25 cellular contexts compared by ENCODE assay signal in genomic region chr6:36671687-36672375, GRCh38. TPM values are rescaled to one million over a fixed set of nuclear protein-coding genes. Genes with fewer than 3 reads are reported as not detected.
A peak's percentile ranks its signal among the peaks of the same experiment; 100 is the strongest.
DNase-seq lines count a peak whose midpoint lies in the region; ATAC-seq, FAIRE-seq and TF ChIP-seq lines count a peak whose summit lies in the region.
"Had no signal": no experiment of that assay in that cellular context is flagged by ENCODE, and none has a peak within 500 bp of the region (broad histone marks: within the 10 kb centered on the region; RNA-seq: fewer than 3 reads in every experiment).

No MANE protein-coding gene starts in this region.

- peak overlapping the region; percentile 74; the same call in 1 of the 2 replicates for H2BK20ac ChIP-seq in H1 (ENCODE audit: low read length)

- H3K23ac ChIP-seq in H1 (ENCODE audit: insufficient read length): no peak overlapping the region

- H3K9me3 ChIP-seq in HepG2 (ENCODE audit: low read length) (no peaks in the 10 kb centered on the region), right lobe of liver (no peaks in the 10 kb centered on the region), H1 (ENCODE audit: insufficient read depth in 2 of 2, low read depth in 1 of 2, low read length in 1 of 2) (no peaks in the 10 kb centered on the region), left ventricle myocardium inferior (replicated peaks) (no peaks in the 10 kb centered on the region)
- H3K9me3 ChIP-seq: MG63, SJCRH30, thoracic aorta, vagina had no signal

- no peak overlapping the region for H3K4me3 ChIP-seq in HepG2 (replicated peaks in 1 of 3; ENCODE audit: insufficient read depth in 1 of 3, low read depth in 2 of 3, low read length in 3 of 3)
- H3K4me3 ChIP-seq in right lobe of liver: no peak overlapping the region
- no peak overlapping the region for H3K4me3 ChIP-seq in H1 (ENCODE audit: extremely low read depth in 1 of 4, insufficient read depth in 2 of 4, low read depth in 3 of 4, low read length in 4 of 4)
- H3K4me3 ChIP-seq in left ventricle myocardium inferior: no peak overlapping the region
- H3K4me3 ChIP-seq: MG63, SJCRH30, thoracic aorta, vagina had no signal

- TF ChIP-seq CTCF in HepG2 (CRISPR knock-in tag; IDR thresholded peaks at IDR 0.05) (no peak), right lobe of liver (IDR thresholded peaks at IDR 0.05) (no peak), H1 (IDR thresholded peaks at IDR 0.05; ENCODE audit: control extremely low read depth in 1 of 3, insufficient read depth in 1 of 3, low read depth in 1 of 3, low read length in 3 of 3) (no peak), nephron progenitor cell (IDR thresholded peaks at IDR 0.05) (no peak), left ventricle myocardium inferior (IDR thresholded peaks at IDR 0.05; ENCODE audit: borderline replicate concordance) (no peak)

- H2AFZ ChIP-seq in HepG2 (ENCODE audit: low read length) (no peak overlapping the region), H1 (ENCODE audit: low read length) (no peak overlapping the region)

- H3K27me3 ChIP-seq in HepG2 (ENCODE audit: control insufficient read depth in 1 of 2, insufficient read depth in 2 of 2, low read length in 2 of 2): no peaks in the 10 kb centered on the region
- H3K27me3 ChIP-seq in right lobe of liver: no peaks in the 10 kb centered on the region
- no peaks in the 10 kb centered on the region for H3K27me3 ChIP-seq in H1 (replicated peaks in 1 of 4; ENCODE audit: control insufficient read depth in 3 of 4, extremely low read depth in 1 of 4, insufficient read depth in 3 of 4, low read length in 3 of 4)
- H3K27me3 ChIP-seq in left ventricle myocardium inferior (ENCODE audit: low read depth): no peaks in the 10 kb centered on the region
- H3K27me3 ChIP-seq: MG63, SJCRH30, vagina had no signal

- H3K9ac ChIP-seq in HepG2 (ENCODE audit: insufficient read depth, low read depth, low read length) (no peak overlapping the region), H1 (replicated peaks in 1 of 4; ENCODE audit: extremely low read depth in 1 of 4, low read depth in 3 of 4, low read length in 3 of 4) (no peak overlapping the region; a peak in 1 of 7 replicates)

- H4K5ac ChIP-seq in H1 (ENCODE audit: insufficient read length, low read depth, low read length): no peak overlapping the region

- H3K4ac ChIP-seq in H1 (replicated peaks; ENCODE audit: insufficient read length, low read depth, low read length): no peak overlapping the region

- intact Hi-C loops in HepG2 (cut with micrococcal nuclease; ENCODE audit: unreplicated experiment): loop anchor here (10.0 kb wide), 1 partner anchor 213 kb away; the partner anchor contains the start of gene C6orf89
- intact Hi-C loops in right lobe of liver (cut with DNase I): no loop called here
- intact Hi-C loops in left ventricle myocardium inferior (cut with micrococcal nuclease): no loop called here

- peaks cover 84% of the 10 kb centered on the region for H3K4me1 ChIP-seq in HepG2 (ENCODE audit: insufficient read depth, low read length)
- peaks cover 0 to 16% (median 0%) of the 10 kb centered on the region in 4 donors for H3K4me1 ChIP-seq in right lobe of liver
- peaks cover 2 to 16% (median 13%) of the 10 kb centered on the region in 4 experiments for H3K4me1 ChIP-seq in H1 (replicated peaks in 1 of 4; ENCODE audit: control insufficient read depth in 3 of 4, insufficient read depth in 4 of 4, low read length in 3 of 4)
- H3K4me1 ChIP-seq in left ventricle myocardium inferior: peaks cover 25% of the 10 kb centered on the region

- no peak overlapping the region; the same call in 1 of the 2 replicates for H2BK15ac ChIP-seq in H1 (ENCODE audit: low read length)

- peaks cover 61% of the 10 kb centered on the region for H3K4me1 Mint-ChIP-seq in nephron progenitor cell

- H2AK5ac ChIP-seq in H1 (ENCODE audit: low read depth, low read length): peak overlapping the region; percentile 56; the same call in 1 of the 2 replicates

- H3K18ac ChIP-seq in H1 (ENCODE audit: extremely low read depth, low read length): no peak overlapping the region; the same call in 1 of the 2 replicates

- ATAC-seq in HepG2 (peak; percentile 12; the same call in 2 of the 3 replicates), right lobe of liver (no peak), GM21723 (IDR thresholded peaks at IDR 0.05; ENCODE audit: unreplicated experiment) (no peak)
- ATAC-seq: activated CD4-positive, CD25-positive, alpha-beta regulatory T cell treated with anti-CD3 and anti-CD28 coated beads, Interleukin-2, amount 50 U/mL, for 24 hours; Panc1; T-cell had no signal

- no TSS peak for BruUV-seq in HepG2 (replicated peaks; lab: Mats Ljungman, UMichigan)

- H3K79me1 ChIP-seq in H1 (ENCODE audit: low read depth, low read length): no peaks in the 10 kb centered on the region

- H3K27ac Mint-ChIP-seq in nephron progenitor cell: no peak overlapping the region
- H3K27ac Mint-ChIP-seq: T-cell had no signal

- TF ChIP-seq POLR2A in HepG2 (IDR thresholded peaks at IDR 0.05; ENCODE audit: insufficient read depth in 1 of 2, low read depth in 2 of 2, low read length in 2 of 2) (no peak), right lobe of liver (IDR thresholded peaks at IDR 0.05) (no peak), H1 (IDR thresholded peaks at IDR 0.05; ENCODE audit: control extremely low read depth in 1 of 2, low read depth in 2 of 2, low read length in 2 of 2) (no peak)

- H3K9me3 Mint-ChIP-seq in nephron progenitor cell: no peaks in the 10 kb centered on the region
- H3K9me3 Mint-ChIP-seq: T-cell had no signal

- DNase-seq in HepG2 (ENCODE audit: low spot score) (peak; percentile 27), right lobe of liver (no peak), M059J (ENCODE audit: low read depth) (peak; percentile 78), H1 (ENCODE audit: low read depth in 1 of 2, low spot score in 2 of 2) (no peak), nephron progenitor cell (no peak), NCI-H1436 treated with DMSO at 0.1 percent for 48 hours (lab: John Stamatoyannopoulos, UW) (no peak), left ventricle myocardium inferior (no peak)
- DNase-seq: activated T-cell treated with anti-CD3 and anti-CD28 coated beads, Interleukin-2, amount 50 U/mL, for 1 hour; effector CD4-positive, alpha-beta T cell; kidney glomerular epithelial cell; MG63; NCI-H1930; SJCRH30; stimulated activated naive CD4-positive, alpha-beta T cell; T-cell had no signal

- H4K8ac ChIP-seq in H1 (ENCODE audit: extremely low read depth, insufficient read depth, low read length): no peak overlapping the region

- FAIRE-seq in HepG2 (lab: Jason Lieb, UNC): no peak
- no peak for FAIRE-seq in H1 (lab: Jason Lieb, UNC)

- H4K91ac ChIP-seq in H1 (replicated peaks; ENCODE audit: insufficient read length, low read length): no peak overlapping the region

- no peak overlapping the region for H3K56ac ChIP-seq in H1 (replicated peaks; ENCODE audit: insufficient read length, low read depth, low read length)

- TF ChIP-seq RAD21 in HepG2 (CRISPR knock-in tag; IDR thresholded peaks at IDR 0.05) (no peak), H1 (IDR thresholded peaks at IDR 0.05 in 1 of 2, conservative IDR thresholded peaks at IDR 0.05 in 1 of 2; ENCODE audit: low read depth in 2 of 2, low read length in 2 of 2) (no peak)

- CTCF ChIA-PET in HepG2 (lab: Yijun Ruan, JAX; ENCODE audit: low intra/inter-chr PET ratio, low total read pairs) (no interaction called here), H1 (lab: Charles Lee; ENCODE audit: partially characterized antibody) (interaction anchor here (0.7 to 4.1 kb wide), 4 partner anchors 11 to 94 kb away, joined by 3 to 16 read pairs (median 4); no protein-coding TSS in a partner anchor)

- H3K4me3 Mint-ChIP-seq in nephron progenitor cell: no peak overlapping the region
- H3K4me3 Mint-ChIP-seq: CD14-positive monocyte, T-cell had no signal

- H3K4me2 ChIP-seq in HepG2 (ENCODE audit: low read depth, low read length): no peak overlapping the region
- no peak overlapping the region for H3K4me2 ChIP-seq in H1 (ENCODE audit: insufficient read depth in 1 of 2, low read depth in 2 of 2, low read length in 2 of 2)

- WGBS in HepG2 (ENCODE audit: low lambda C conversion rate): 80% methylated on average over 6 of the region's 6 CpGs
- 85% methylated on average over 2 of the region's 6 CpGs for WGBS in right lobe of liver (ENCODE audit: insufficient coverage, low coverage, low lambda C conversion rate, missing lambda C conversion rate)
- 82% methylated on average over 6 of the region's 6 CpGs; no CpG with 5 or more reads in 1 of the 2 experiments for WGBS in H1 (ENCODE audit: extremely low coverage in 1 of 2, insufficient coverage in 1 of 2, insufficient read length in 1 of 2, insufficient replicate concordance in 2 of 2, low coverage in 1 of 2, low lambda C conversion rate in 2 of 2, missing lambda C conversion rate in 1 of 2), 2 experiments

- peak overlapping the region; percentile 7 for H2BK120ac ChIP-seq in H1 (replicated peaks; ENCODE audit: low read depth, low read length)

- H3K23me2 ChIP-seq in H1 (ENCODE audit: low read depth, low read length): peaks cover 2% of the 10 kb centered on the region; the same call in 1 of the 2 replicates

- H3K27me3 Mint-ChIP-seq in nephron progenitor cell (ENCODE audit: low read depth, poor library complexity): peaks cover 3% of the 10 kb centered on the region
- H3K27me3 Mint-ChIP-seq: T-cell had no signal

- peak overlapping the region; percentile 45; the same call in 1 of the 2 replicates for H2BK5ac ChIP-seq in H1 (ENCODE audit: low read depth, low read length)

- H3K79me2 ChIP-seq in HepG2 (ENCODE audit: insufficient read depth, low read length): peaks cover 8% of the 10 kb centered on the region
- no peaks in the 10 kb centered on the region for H3K79me2 ChIP-seq in H1 (ENCODE audit: control insufficient read depth in 1 of 2, insufficient read depth in 2 of 2, low read length in 2 of 2)

- H3K27ac ChIP-seq in HepG2 (ENCODE audit: extremely low read length, insufficient read depth, low read length) (peak overlapping the region; percentile 7), right lobe of liver (no peak overlapping the region), H1 (ENCODE audit: low read depth, low read length) (no peak overlapping the region), left ventricle myocardium inferior (replicated peaks) (no peak overlapping the region)
- H3K27ac ChIP-seq: epithelial cell of prostate, SJCRH30, thoracic aorta, vagina had no signal

- H3K36me3 ChIP-seq in HepG2 (replicated peaks in 1 of 2; ENCODE audit: control insufficient read depth in 1 of 2, insufficient read depth in 2 of 2, low read length in 2 of 2): no peaks in the 10 kb centered on the region
- H3K36me3 ChIP-seq in right lobe of liver: no peaks in the 10 kb centered on the region
- no peaks in the 10 kb centered on the region for H3K36me3 ChIP-seq in H1 (ENCODE audit: control insufficient read depth in 2 of 4, insufficient read depth in 4 of 4, low read length in 3 of 4)
- no peaks in the 10 kb centered on the region for H3K36me3 ChIP-seq in left ventricle myocardium inferior
- H3K36me3 ChIP-seq: MG63, SJCRH30, thoracic aorta, vagina had no signal

- H2BK12ac ChIP-seq in H1 (ENCODE audit: low read depth, low read length): peak overlapping the region; percentile 6; the same call in 1 of the 2 replicates

- POLR2A ChIA-PET in HepG2 (lab: Yijun Ruan, JAX) (interaction anchor here (0.9 to 1.2 kb wide), 3 partner anchors 9 to 29 kb away, joined by 3 to 4 read pairs (median 4); no protein-coding TSS in a partner anchor), H1 (lab: Charles Lee; ENCODE audit: partially characterized antibody) (interaction anchor here (1.3 to 10.6 kb wide), 2 partner anchors 6 to 11 kb away, joined by 4 to 109 read pairs; no protein-coding TSS in a partner anchor)

- TF ChIP-seq EP300 in HepG2 (IDR thresholded peaks at IDR 0.05; ENCODE audit: low read depth in 2 of 2, low read length in 2 of 2): no peak
- TF ChIP-seq EP300 in HepG2 (CRISPR knock-in tag; IDR thresholded peaks at IDR 0.05; ENCODE audit: borderline replicate concordance): no peak
- no peak for TF ChIP-seq EP300 in H1 (IDR thresholded peaks at IDR 0.05; ENCODE audit: borderline replicate concordance in 1 of 2, low read depth in 2 of 2, low read length in 2 of 2)

- H3K36me3 Mint-ChIP-seq in nephron progenitor cell (ENCODE audit: low read depth): no peaks in the 10 kb centered on the region
- H3K36me3 Mint-ChIP-seq: CD14-positive monocyte, T-cell had no signal

- H4K20me1 ChIP-seq in HepG2 (ENCODE audit: insufficient read depth, low read length) (no peaks in the 10 kb centered on the region), H1 (replicated peaks in 1 of 2; ENCODE audit: control insufficient read depth in 1 of 2, insufficient read depth in 2 of 2, low read length in 2 of 2) (no peaks in the 10 kb centered on the region)

- in situ Hi-C loops in HepG2 (cut with HindIII; ENCODE audit: extremely low pct_ligation_motif_present, low pct_unique_long_range_greater_than_20kb): no loop called here

- no peak overlapping the region for H3K14ac ChIP-seq in H1 (ENCODE audit: insufficient read length)

RNA-seq across cellular contexts. Expression of gene CDKN1A, which starts 6.7 kb away (rescaled TPM):
- total RNA-seq in HepG2 (2016; rRNA removed; fragmentation: Illumina TruSeq; extraction: Trizol) (56.0 and 60.7 TPM in 2 replicates), right lobe of liver (100 to 1,000 TPM in 1 of 6 experiments, 10 to 100 TPM in 5; 20.0 to 124 (median 58.6) TPM), left ventricle myocardium inferior (67.2 TPM)
- total RNA-seq in HepG2 (2016; cell fraction: cytosol; rRNA removed; fragmentation: Illumina TruSeq; extraction: Trizol; ENCODE audit: low read depth): 14.1 and 14.6 TPM in 2 replicates
- 60.2 and 60.7 TPM in 2 replicates for total RNA-seq in HepG2 (2016; cell fraction: insoluble cytoplasmic fraction; rRNA removed; fragmentation: Illumina TruSeq; extraction: Trizol)
- 35.8 and 37.2 TPM in 2 replicates for total RNA-seq in HepG2 (2016; cell fraction: membrane; rRNA removed; fragmentation: Illumina TruSeq; extraction: Trizol)
- 39.4 and 41.1 TPM in 2 replicates for total RNA-seq in HepG2 (2016; cell fraction: nucleus; rRNA removed; fragmentation: Illumina TruSeq; extraction: Trizol)
- polyA plus RNA-seq in HepG2 (2011; rRNA removed) (92.1 and 131 TPM in 2 replicates), H1 (2011; rRNA removed) (36.0 and 56.1 TPM in 2 replicates)
- 101 and 109 TPM in 2 replicates for polyA plus RNA-seq in HepG2 (2011; cell fraction: cytosol; rRNA removed)
- 99.7 and 130 TPM in 2 replicates for polyA plus RNA-seq in HepG2 (2011; cell fraction: nucleus; rRNA removed)
- 25.4 and 74.5 TPM in 2 replicates for polyA plus RNA-seq in HepG2 (2012)
- polyA plus RNA-seq in HepG2 (2016; cell fraction: cytosol; fragmentation: Illumina TruSeq; extraction: Trizol; ENCODE audit: low read depth): 11.7 and 12.8 TPM in 2 replicates
- polyA plus RNA-seq in HepG2 (2016; cell fraction: insoluble cytoplasmic fraction; fragmentation: Illumina TruSeq; extraction: Trizol; ENCODE audit: low read depth): 67.9 and 74.3 TPM in 2 replicates
- 27.1 and 27.5 TPM in 2 replicates for polyA plus RNA-seq in HepG2 (2016; cell fraction: membrane; fragmentation: Illumina TruSeq; extraction: Trizol; ENCODE audit: low read depth)
- 70.1 and 78.2 TPM in 2 replicates for polyA plus RNA-seq in HepG2 (2016; cell fraction: nucleus; fragmentation: Illumina TruSeq; extraction: Trizol; ENCODE audit: insufficient read depth, low read depth)
- 52.9 and 74.7 TPM in 2 replicates for polyA minus RNA-seq in HepG2 (2011; rRNA and poly(A)+ RNA removed; ENCODE audit: low replicate concordance)
- polyA minus RNA-seq in HepG2 (2011; cell fraction: cytosol; rRNA and poly(A)+ RNA removed): 33.1 and 37.9 TPM in 2 replicates
- polyA minus RNA-seq in HepG2 (2011; cell fraction: nucleus; rRNA and poly(A)+ RNA removed): 23.8 and 39.9 TPM in 2 replicates
- total RNA-seq in M059J (2014; rRNA removed; shearing (Covaris generic)): 48.5 and 53.0 TPM in 2 replicates
- 14.5 and 15.2 TPM in 2 replicates for total RNA-seq in H1 (2021; fragmentation: NEBNext Ultra II Directional; extraction: Animal tissue kit (Norgen Biotek cat#: 25700))
- polyA plus RNA-seq in H1 (2011; cell fraction: cytosol; rRNA removed): 26.6 TPM
- polyA plus RNA-seq in H1 (2011; cell fraction: nucleus; rRNA removed): 39.2 TPM
- 23.5 to 37.7 TPM (median 28.4 TPM) in 4 replicates for polyA plus RNA-seq in H1 (2012, experiment 1 of 2)
- polyA plus RNA-seq in H1 (2012, experiment 2 of 2): 42.7 TPM
- 15.1 TPM for polyA plus RNA-seq in H1 (2013, experiment 1 of 2)
- polyA plus RNA-seq in H1 (2013, experiment 2 of 2): 16.1 TPM
- 15.5 and 20.6 TPM in 2 replicates for polyA minus RNA-seq in H1 (2011; rRNA and poly(A)+ RNA removed)
- 14.0 TPM for polyA minus RNA-seq in H1 (2011; cell fraction: cytosol; rRNA and poly(A)+ RNA removed)
- 33.3 TPM for polyA minus RNA-seq in H1 (2011; cell fraction: nucleus; rRNA and poly(A)+ RNA removed)

RNA-seq across cellular contexts. Expression of gene RAB44, which starts 25.8 kb away (rescaled TPM):
- total RNA-seq in HepG2 (2016; rRNA removed; fragmentation: Illumina TruSeq; extraction: Trizol) (not detected in 2 replicates), right lobe of liver (under 1 TPM in 3 of 6 experiments, not detected in 3; 0.05 to 0.07 (median 0.07) TPM), left ventricle myocardium inferior (0.05 TPM)
- total RNA-seq in HepG2 (2016; cell fraction: cytosol; rRNA removed; fragmentation: Illumina TruSeq; extraction: Trizol; ENCODE audit: low read depth): not detected in 2 replicates
- total RNA-seq in HepG2 (2016; cell fraction: insoluble cytoplasmic fraction; rRNA removed; fragmentation: Illumina TruSeq; extraction: Trizol): not detected in 2 replicates
- not detected in 2 replicates for total RNA-seq in HepG2 (2016; cell fraction: membrane; rRNA removed; fragmentation: Illumina TruSeq; extraction: Trizol)
- total RNA-seq in HepG2 (2016; cell fraction: nucleus; rRNA removed; fragmentation: Illumina TruSeq; extraction: Trizol): not detected in 2 replicates
- polyA plus RNA-seq in HepG2 (2011; rRNA removed) (not detected in 2 replicates), H1 (2011; rRNA removed) (0.02 and 0.03 TPM in 2 replicates)
- not detected in 2 replicates for polyA plus RNA-seq in HepG2 (2011; cell fraction: cytosol; rRNA removed)
- 0.09 TPM in 1 of 2 replicates, not detected in the other for polyA plus RNA-seq in HepG2 (2011; cell fraction: nucleus; rRNA removed)
- polyA plus RNA-seq in HepG2 (2012): not detected in 2 replicates
- polyA plus RNA-seq in HepG2 (2016; cell fraction: cytosol; fragmentation: Illumina TruSeq; extraction: Trizol; ENCODE audit: low read depth): not detected in 2 replicates
- polyA plus RNA-seq in HepG2 (2016; cell fraction: insoluble cytoplasmic fraction; fragmentation: Illumina TruSeq; extraction: Trizol; ENCODE audit: low read depth): not detected in 2 replicates
- polyA plus RNA-seq in HepG2 (2016; cell fraction: membrane; fragmentation: Illumina TruSeq; extraction: Trizol; ENCODE audit: low read depth): not detected in 2 replicates
- 0.13 TPM in 1 of 2 replicates, not detected in the other for polyA plus RNA-seq in HepG2 (2016; cell fraction: nucleus; fragmentation: Illumina TruSeq; extraction: Trizol; ENCODE audit: insufficient read depth, low read depth)
- 0.02 TPM in 1 of 2 replicates, not detected in the other for polyA minus RNA-seq in HepG2 (2011; rRNA and poly(A)+ RNA removed; ENCODE audit: low replicate concordance)
- not detected in 2 replicates for polyA minus RNA-seq in HepG2 (2011; cell fraction: cytosol; rRNA and poly(A)+ RNA removed)
- polyA minus RNA-seq in HepG2 (2011; cell fraction: nucleus; rRNA and poly(A)+ RNA removed): 0.13 TPM in 1 of 2 replicates, not detected in the other
- total RNA-seq in M059J (2014; rRNA removed; shearing (Covaris generic)): not detected in 2 replicates
- total RNA-seq in H1 (2021; fragmentation: NEBNext Ultra II Directional; extraction: Animal tissue kit (Norgen Biotek cat#: 25700)): not detected in 2 replicates
- 0.06 TPM for polyA plus RNA-seq in H1 (2011; cell fraction: cytosol; rRNA removed)
- polyA plus RNA-seq in H1 (2011; cell fraction: nucleus; rRNA removed): 0.09 TPM
- 0.11 TPM in 1 of 4 replicates, not detected in the others for polyA plus RNA-seq in H1 (2012, experiment 1 of 2)
- not detected for polyA plus RNA-seq in H1 (2012, experiment 2 of 2)
- polyA plus RNA-seq in H1 (2013, experiment 1 of 2): 0.02 TPM
- polyA plus RNA-seq in H1 (2013, experiment 2 of 2): 0.02 TPM
- 0.10 TPM in 1 of 2 replicates, not detected in the other for polyA minus RNA-seq in H1 (2011; rRNA and poly(A)+ RNA removed)
- polyA minus RNA-seq in H1 (2011; cell fraction: cytosol; rRNA and poly(A)+ RNA removed): not detected
- not detected for polyA minus RNA-seq in H1 (2011; cell fraction: nucleus; rRNA and poly(A)+ RNA removed)
- total RNA-seq: lung microvascular endothelial cell, myocyte, NCI-H460, SJCRH30 had no signal

Comparison
In these comparisons a context has a peak if more than half of its experiments do, and no peak if none do; other contexts are left out.
1. DNase-seq: peak in HepG2 (single experiment) and M059J (single experiment); none in right lobe of liver (0 of 3), H1 (0 of 2), nephron progenitor cell (single experiment), NCI-H1436 treated with DMSO at 0.1 percent for 48 hours (single experiment) and left ventricle myocardium inferior (single experiment).
2. Of the 41 proteins assayed by ChIP-seq in both HepG2 and H1: peak only in HepG2: MAX and RXRA; only in H1: none; in both: none; in neither: 39.